In genomic region chr11:33835143-33835878, GRCh38 we compare ENCODE assay signal across 9 cellular contexts. TPM values are rescaled to one million over a fixed set of nuclear protein-coding genes. Genes with fewer than 3 reads are reported as not detected.
A peak's percentile ranks its signal among the peaks of the same experiment; 100 is the strongest.
DNase-seq lines count a peak whose midpoint lies in the region; ATAC-seq and TF ChIP-seq lines count a peak whose summit lies in the region.
"Had no signal": no experiment of that assay in that cellular context is flagged by ENCODE, and none has a peak within 500 bp of the region (broad histone marks: within the 10 kb centered on the region; RNA-seq: fewer than 3 reads in every experiment).

No MANE protein-coding gene starts in this region.

- no peak overlapping the region for H2AFZ ChIP-seq in mesenchymal stem cell (ENCODE audit: low read depth, low read length)

- no peaks in the 10 kb centered on the region for H3K79me1 ChIP-seq in mesenchymal stem cell (replicated peaks; ENCODE audit: low read length, poor library complexity, severe bottlenecking)

- H3K9me3 Mint-ChIP-seq in activated T-helper 1 cell treated with anti-CD3 and anti-CD28 coated beads, Interleukin-12 subunit alpha, Interleukin-12 subunit beta, Interleukin-2, Interleukin-4 antibody, amounts not matched to agents 30 ng/mL and 10 ng/mL and 1 ng/mL, durations not matched to agents 14 hours and 24 hours and 36 hours, result no peaks in the 10 kb centered on the region

- H3K4me1 ChIP-seq in mesenchymal stem cell (ENCODE audit: control insufficient read depth, insufficient read depth, low read depth, low read length) (no peaks in the 10 kb centered on the region), Peyer's patch (no peaks in the 10 kb centered on the region)

- DNase-seq in DMS153 (lab: John Stamatoyannopoulos, UW) (peak; percentile 3), M059J (ENCODE audit: low read depth) (peak; percentile 86), amniotic epithelial cell (ENCODE audit: low read depth) (peak; percentile 97), mesenchymal stem cell (peak; percentile 96), Peyer's patch (no peak), GDM1 (lab: John Stamatoyannopoulos, UW) (no peak)
- DNase-seq in activated T-helper 1 cell treated with anti-CD3 and anti-CD28 coated beads, Interleukin-12 subunit alpha, Interleukin-12 subunit beta, Interleukin-2, Interleukin-4 antibody, amounts not matched to agents 30 ng/mL and 10 ng/mL and 1 ng/mL, durations not matched to agents 14 hours and 24 hours and 36 hours (ENCODE audit: low spot score), result no peak

- H3K14ac ChIP-seq in mesenchymal stem cell (ENCODE audit: low read length in 2 of 2), result no peak overlapping the region

- H3K36me3 ChIP-seq in mesenchymal stem cell (ENCODE audit: control insufficient read depth in 1 of 2, insufficient read depth in 2 of 2, low read depth in 1 of 2, low read length in 2 of 2) (no peaks in the 10 kb centered on the region), Peyer's patch (no peaks in the 10 kb centered on the region)

- no peak overlapping the region for H2BK5ac ChIP-seq in mesenchymal stem cell (ENCODE audit: low read depth, low read length, poor library complexity, severe bottlenecking)

- H3K9me3 ChIP-seq in mesenchymal stem cell (ENCODE audit: control insufficient read depth, low read length), result no peaks in the 10 kb centered on the region
- no peaks in the 10 kb centered on the region for H3K9me3 ChIP-seq in Peyer's patch
- H3K9me3 ChIP-seq: mucosa of descending colon had no signal

- H4K91ac ChIP-seq in mesenchymal stem cell (ENCODE audit: low read length), result no peak overlapping the region

- peaks cover 21 to 24% of the 10 kb centered on the region in 2 experiments for H3K27me3 ChIP-seq in mesenchymal stem cell (ENCODE audit: control insufficient read depth in 1 of 2, insufficient read depth in 1 of 2, low read length in 2 of 2)
- no peaks in the 10 kb centered on the region for H3K27me3 ChIP-seq in Peyer's patch

- H3K27me3 Mint-ChIP-seq in activated T-helper 1 cell treated with anti-CD3 and anti-CD28 coated beads, Interleukin-12 subunit alpha, Interleukin-12 subunit beta, Interleukin-2, Interleukin-4 antibody, amounts not matched to agents 30 ng/mL and 10 ng/mL and 1 ng/mL, durations not matched to agents 14 hours and 24 hours and 36 hours (ENCODE audit: insufficient read depth), result peaks cover 31% of the 10 kb centered on the region

- no peak overlapping the region for H3K27ac Mint-ChIP-seq in activated T-helper 1 cell treated with anti-CD3 and anti-CD28 coated beads, Interleukin-12 subunit alpha, Interleukin-12 subunit beta, Interleukin-2, Interleukin-4 antibody, amounts not matched to agents 30 ng/mL and 10 ng/mL and 1 ng/mL, durations not matched to agents 14 hours and 24 hours and 36 hours

- no peak overlapping the region for H3K4me2 ChIP-seq in mesenchymal stem cell (ENCODE audit: low read length, poor library complexity, severe bottlenecking)

- H3K18ac ChIP-seq in mesenchymal stem cell (ENCODE audit: low read depth in 1 of 2, low read length in 2 of 2), result no peak overlapping the region

- no peak overlapping the region for H2BK120ac ChIP-seq in mesenchymal stem cell (ENCODE audit: low read depth, low read length)

- H2AK5ac ChIP-seq in mesenchymal stem cell (ENCODE audit: low read length, severe bottlenecking), result no peak overlapping the region

- H3K9ac ChIP-seq in mesenchymal stem cell (ENCODE audit: low read length), result peak overlapping the region; percentile 64

- no peaks in the 10 kb centered on the region for H3K36me3 Mint-ChIP-seq in activated T-helper 1 cell treated with anti-CD3 and anti-CD28 coated beads, Interleukin-12 subunit alpha, Interleukin-12 subunit beta, Interleukin-2, Interleukin-4 antibody, amounts not matched to agents 30 ng/mL and 10 ng/mL and 1 ng/mL, durations not matched to agents 14 hours and 24 hours and 36 hours (ENCODE audit: low read depth)

- TF ChIP-seq POLR2A in Peyer's patch (IDR thresholded peaks at IDR 0.05), result no peak

- H3K27ac ChIP-seq in mesenchymal stem cell (ENCODE audit: low read length, poor library complexity, severe bottlenecking) (no peak overlapping the region), Peyer's patch (no peak overlapping the region)

- TF ChIP-seq CTCF in Peyer's patch (IDR thresholded peaks at IDR 0.05), result peak in 3 of 6 experiments; percentile 27 to 35 (median 31)

- H3K23ac ChIP-seq in mesenchymal stem cell (ENCODE audit: low read length in 2 of 2), result no peak overlapping the region

- H4K8ac ChIP-seq in mesenchymal stem cell (ENCODE audit: low read length), result no peak overlapping the region

- no peak for ATAC-seq in GM21390 (IDR thresholded peaks at IDR 0.05; ENCODE audit: unreplicated experiment)
- ATAC-seq: mucosa of descending colon had no signal

- no peak overlapping the region for H3K4ac ChIP-seq in mesenchymal stem cell (ENCODE audit: low read depth in 1 of 2, low read length in 2 of 2)

- H3K4me3 Mint-ChIP-seq in activated T-helper 1 cell treated with anti-CD3 and anti-CD28 coated beads, Interleukin-12 subunit alpha, Interleukin-12 subunit beta, Interleukin-2, Interleukin-4 antibody, amounts not matched to agents 30 ng/mL and 10 ng/mL and 1 ng/mL, durations not matched to agents 14 hours and 24 hours and 36 hours, result no peak overlapping the region

- H3K4me3 ChIP-seq in mesenchymal stem cell (ENCODE audit: insufficient read depth in 1 of 2, low read depth in 1 of 2, low read length in 2 of 2) (peak overlapping the region in 1 of 2 experiments; percentile 46), Peyer's patch (no peak overlapping the region)
- H3K4me3 ChIP-seq: mucosa of descending colon had no signal

- WGBS in mesenchymal stem cell, result 0% methylated on average over 3 of the region's 5 CpGs

- no peak overlapping the region for H2BK15ac ChIP-seq in mesenchymal stem cell (ENCODE audit: low read depth, poor library complexity, severe bottlenecking)

- H3K4me1 Mint-ChIP-seq in activated T-helper 1 cell treated with anti-CD3 and anti-CD28 coated beads, Interleukin-12 subunit alpha, Interleukin-12 subunit beta, Interleukin-2, Interleukin-4 antibody, amounts not matched to agents 30 ng/mL and 10 ng/mL and 1 ng/mL, durations not matched to agents 14 hours and 24 hours and 36 hours (ENCODE audit: low read depth), result no peaks in the 10 kb centered on the region

- no peak overlapping the region for H2BK12ac ChIP-seq in mesenchymal stem cell (ENCODE audit: low read length in 2 of 2)

- intact Hi-C loops in activated T-helper 1 cell treated with anti-CD3 and anti-CD28 coated beads, Interleukin-12 subunit alpha, Interleukin-12 subunit beta, Interleukin-2, Interleukin-4 antibody, amounts not matched to agents 30 ng/mL and 10 ng/mL and 1 ng/mL, durations not matched to agents 14 hours and 24 hours and 36 hours (cut with micrococcal nuclease), result loop anchor here (2.0 kb wide), 1 partner anchor 523 kb away; the partner anchor contains the start of gene ABTB2

RNA-seq across cellular contexts. Expression of gene LMO2, which starts 56.6 kb away (rescaled TPM):
- 0.54 and 0.84 TPM in 2 replicates for total RNA-seq in M059J (2014; rRNA removed; shearing (Covaris generic))
- 0.26 TPM for polyA plus RNA-seq in mesenchymal stem cell (2013, experiment 1 of 2)
- 0.34 TPM for polyA plus RNA-seq in mesenchymal stem cell (2013, experiment 2 of 2)
- total RNA-seq in Peyer's patch, result 1 to 10 TPM; 5.1 to 9.1 (median 7.2) TPM
- not detected in 2 replicates for total RNA-seq in activated T-helper 1 cell treated with anti-CD3 and anti-CD28 coated beads, Interleukin-12 subunit alpha, Interleukin-12 subunit beta, Interleukin-2, Interleukin-4 antibody, amounts not matched to agents 30 ng/mL and 10 ng/mL and 1 ng/mL, durations not matched to agents 14 hours and 24 hours and 36 hours

Comparison
In these comparisons a context has a peak if more than half of its experiments do, and no peak if none do; other contexts are left out.
1. DNase-seq: peak in DMS153 (single experiment), M059J (single experiment), amniotic epithelial cell (single experiment) and mesenchymal stem cell (single experiment); none in Peyer's patch (0 of 3), activated T-helper 1 cell treated with anti-CD3 and anti-CD28 coated beads, Interleukin-12 subunit alpha, Interleukin-12 subunit beta, Interleukin-2, Interleukin-4 antibody, amounts not matched to agents 30 ng/mL and 10 ng/mL and 1 ng/mL, durations not matched to agents 14 hours and 24 hours and 36 hours (single experiment) and GDM1 (single experiment).